10 cellular contexts compared by ENCODE assay signal in the genomic region with DNA sequence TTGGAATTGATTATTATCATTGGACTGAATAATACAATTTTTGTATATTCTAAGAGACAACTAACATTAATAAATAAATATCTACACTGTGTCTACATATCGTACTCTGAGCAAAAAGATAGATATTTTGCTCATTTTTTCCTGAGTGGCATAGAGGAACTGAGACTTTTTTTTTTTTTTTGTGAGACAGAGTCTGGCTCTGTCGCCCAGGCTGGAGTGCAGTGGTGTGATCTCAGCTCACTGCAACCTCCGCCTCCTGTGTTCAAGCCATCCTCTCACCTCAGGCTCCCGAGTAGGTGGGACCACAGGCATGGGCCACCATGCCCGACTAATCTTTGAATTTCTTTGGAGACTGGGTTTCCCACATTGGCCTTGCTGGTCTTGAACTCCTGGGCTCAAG. TPM values are rescaled to one million over a fixed set of nuclear protein-coding genes. Genes with fewer than 3 reads are reported as not detected.
A peak's percentile ranks its signal among the peaks of the same experiment; 100 is the strongest.
DNase-seq lines count a peak whose midpoint lies in the region; ATAC-seq, FAIRE-seq and TF ChIP-seq lines count a peak whose summit lies in the region.
"Had no signal": no experiment of that assay in that cellular context is flagged by ENCODE, and none has a peak within 500 bp of the region (broad histone marks: within the 10 kb centered on the region; RNA-seq: fewer than 3 reads in every experiment).

No MANE protein-coding gene starts in this region.

- CTCF ChIA-PET in activated naive CD4-positive, alpha-beta T cell treated with anti-CD3 and anti-CD28 coated beads for 36 hours (lab: Charles Lee) = interaction anchor here (1.0 to 1.5 kb wide), 2 partner anchors 13 to 47 kb away, joined by 3 read pairs; no protein-coding TSS in a partner anchor

- H3K9me3 Mint-ChIP-seq in central memory CD8-positive, alpha-beta T cell = no peaks in the 10 kb centered on the region
- no peaks in the 10 kb centered on the region for H3K9me3 Mint-ChIP-seq in activated naive CD4-positive, alpha-beta T cell treated with anti-CD3 and anti-CD28 coated beads for 36 hours

- in situ Hi-C loops in ACHN (cut with HindIII; ENCODE audit: low pct_ligation_motif_present, low pct_unique_long_range_greater_than_20kb, low sequenced_read_pairs) = no loop called here

- intact Hi-C loops in activated naive CD4-positive, alpha-beta T cell treated with anti-CD3 and anti-CD28 coated beads for 36 hours (cut with micrococcal nuclease) = no loop called here

- no peak for TF ChIP-seq POLR2A in GM12891 (IDR thresholded peaks at IDR 0.05; ENCODE audit: low read depth, low read length)

- peak; percentile 5 for FAIRE-seq in GM12891 (lab: Jason Lieb, UNC)

- peaks cover 74% of the 10 kb centered on the region for H3K4me1 Mint-ChIP-seq in central memory CD8-positive, alpha-beta T cell
- peaks cover 73% of the 10 kb centered on the region for H3K4me1 Mint-ChIP-seq in activated naive CD4-positive, alpha-beta T cell treated with anti-CD3 and anti-CD28 coated beads for 36 hours (ENCODE audit: low read depth)

- peak overlapping the region; percentile 8 for H3K4me3 Mint-ChIP-seq in central memory CD8-positive, alpha-beta T cell
- no peak overlapping the region for H3K4me3 Mint-ChIP-seq in activated naive CD4-positive, alpha-beta T cell treated with anti-CD3 and anti-CD28 coated beads for 36 hours

- H3K27me3 Mint-ChIP-seq in central memory CD8-positive, alpha-beta T cell = no peaks in the 10 kb centered on the region
- H3K27me3 Mint-ChIP-seq in activated naive CD4-positive, alpha-beta T cell treated with anti-CD3 and anti-CD28 coated beads for 36 hours (ENCODE audit: low read depth) = no peaks in the 10 kb centered on the region

- no peak overlapping the region for H3K27ac Mint-ChIP-seq in central memory CD8-positive, alpha-beta T cell (ENCODE audit: low read depth)
- no peak overlapping the region for H3K27ac Mint-ChIP-seq in activated naive CD4-positive, alpha-beta T cell treated with anti-CD3 and anti-CD28 coated beads for 36 hours

- peaks cover 20% of the 10 kb centered on the region for H3K36me3 Mint-ChIP-seq in central memory CD8-positive, alpha-beta T cell (ENCODE audit: insufficient read depth)
- H3K36me3 Mint-ChIP-seq in activated naive CD4-positive, alpha-beta T cell treated with anti-CD3 and anti-CD28 coated beads for 36 hours (ENCODE audit: low read depth) = peaks cover 11% of the 10 kb centered on the region

- ATAC-seq in GM19043 (IDR thresholded peaks at IDR 0.05; ENCODE audit: low read depth, unreplicated experiment) (peak; percentile 59), HG02885 (IDR thresholded peaks at IDR 0.05; ENCODE audit: poor library complexity, unreplicated experiment) (peak; percentile 71)
- peak; percentile 31 for ATAC-seq in central memory CD8-positive, alpha-beta T cell (replicated peaks; ENCODE audit: extremely low read depth, poor library complexity, severe bottlenecking)

- DNase-seq in GM12891 (ENCODE audit: insufficient read length, low spot score) (no peak), NCI-H345 (lab: John Stamatoyannopoulos, UW) (no peak), ACHN (no peak), NCI-H2227 treated with DMSO at 0.1 percent for 48 hours (lab: John Stamatoyannopoulos, UW) (no peak)
- no peak for DNase-seq in central memory CD8-positive, alpha-beta T cell (ENCODE audit: low spot score in 2 of 2)
- no peak for DNase-seq in activated naive CD4-positive, alpha-beta T cell treated with anti-CD3 and anti-CD28 coated beads for 36 hours
- DNase-seq: Kasumi-1, NCI-H2081 had no signal

TF ChIP-seq in GM12891, 5 proteins besides CTCF, POLR2A, EP300 and RAD21:
- peak; percentile 82 for TF ChIP-seq SPI1 (IDR thresholded peaks at IDR 0.05; ENCODE audit: low read depth, low read length)
- no peak for TF ChIP-seq POLR2AphosphoS5 (IDR thresholded peaks at IDR 0.05; ENCODE audit: low read depth, low read length)

RNA-seq across cellular contexts. Expression of a gene that starts 14.0 kb away (rescaled TPM):
- 24.9 TPM for polyA plus RNA-seq in GM12891 (2012; ENCODE audit: low read depth, missing spikeins)
- 10 to 100 TPM; 63.3 to 63.4 TPM for total RNA-seq in activated naive CD4-positive, alpha-beta T cell treated with anti-CD3 and anti-CD28 coated beads for 36 hours
